In genomic region chr10:25578061-25578460, GRCh38 we compare ENCODE assay signal across 28 cellular contexts.
"Had no signal": no experiment of that assay in that cellular context is flagged by ENCODE, and none has a peak within 500 bp of the region (broad histone marks: within the 10 kb centered on the region; RNA-seq: fewer than 3 reads in every experiment).

No MANE protein-coding gene starts in this region.

- H3K27ac ChIP-seq: neural progenitor cell, ovary, parathyroid adenoma, psoas muscle, right lobe of liver, sigmoid colon, stomach, thoracic aorta, thyroid gland, tibial nerve, upper lobe of right lung, uterus had no signal

- H3K4me3 Mint-ChIP-seq: natural killer cell; nephron; neural progenitor cell; stimulated activated effector memory CD8-positive, alpha-beta T cell treated with anti-CD3 and anti-CD28 coated beads, Interleukin-12 subunit alpha, Interleukin-12 subunit beta, amount 100 ng/mL, for 72 hours; stimulated activated naive B cell treated with anti-CD40 and anti-IgM and Interleukin-4, amounts not matched to agents 10 μg/mL and 1 μg/mL and 100 μg/mL, for 72 hours; stimulated activated naive CD8-positive, alpha-beta T cell treated with anti-CD3 and anti-CD28 coated beads, Interleukin-15, Interleukin-2, amounts not matched to agents 100 ng/mL and 50 ng/mL, for 24 hours; type B pancreatic cell had no signal

- H3K4me3 ChIP-seq: neural progenitor cell, ovary, psoas muscle, right lobe of liver, sigmoid colon, stomach, thoracic aorta, thyroid gland, tibial nerve, upper lobe of right lung, uterus had no signal

- H3K27ac Mint-ChIP-seq: natural killer cell; nephron; neural progenitor cell; progenitor cell of endocrine pancreas; stimulated activated effector memory CD8-positive, alpha-beta T cell treated with anti-CD3 and anti-CD28 coated beads, Interleukin-12 subunit alpha, Interleukin-12 subunit beta, amount 100 ng/mL, for 72 hours; stimulated activated naive B cell treated with anti-CD40 and anti-IgM and Interleukin-4, amounts not matched to agents 10 μg/mL and 1 μg/mL and 100 μg/mL, for 72 hours; stimulated activated naive CD8-positive, alpha-beta T cell treated with anti-CD3 and anti-CD28 coated beads, Interleukin-15, Interleukin-2, amounts not matched to agents 100 ng/mL and 50 ng/mL, for 24 hours; type B pancreatic cell had no signal

- DNase-seq: natural killer cell; occipital lobe; ovary; posterior cingulate gyrus; psoas muscle; right cardiac atrium; right lobe of liver; sigmoid colon; small intestine; stimulated activated CD4-positive, alpha-beta T cell treated with anti-CD3 and anti-CD28 coated beads, Interleukin-15, amount 100 ng/mL, for 24 hours; stimulated activated CD4-positive, alpha-beta T cell treated with anti-CD3 and anti-CD28 coated beads, Interleukin-2, amount 100 ng/mL, for 24 hours; stimulated activated CD4-positive, alpha-beta T cell treated with anti-CD3 and anti-CD28 coated beads, Interleukin-2, amount 100 ng/mL, for 48 hours; stimulated activated CD4-positive, alpha-beta T cell treated with anti-CD3 and anti-CD28 coated beads, Interleukin-4, amount 100 ng/mL, for 24 hours; stimulated activated naive B cell treated with anti-CD40 and anti-IgM and Interleukin-4, amounts not matched to agents 10 μg/mL and 1 μg/mL and 100 μg/mL, for 72 hours; stimulated activated naive CD4-positive, alpha-beta T cell treated with Interleukin-2 at 50 U/mL for 16 hours; stomach; thyroid gland; upper lobe of right lung; uterus had no signal

- H3K9ac ChIP-seq: neural progenitor cell, parathyroid adenoma had no signal

- H3K27me3 ChIP-seq: neural progenitor cell, ovary, right lobe of liver, sigmoid colon, stomach, thyroid gland, tibial nerve, upper lobe of right lung, uterus had no signal

- ATAC-seq: natural killer cell; psoas muscle; right cardiac atrium; right lobe of liver; stimulated activated effector memory CD8-positive, alpha-beta T cell treated with anti-CD3 and anti-CD28 coated beads, Interleukin-12 subunit alpha, Interleukin-12 subunit beta, amount 100 ng/mL, for 72 hours; stimulated activated naive B cell treated with anti-CD40 and anti-IgM and Interleukin-4, amounts not matched to agents 10 μg/mL and 1 μg/mL and 100 μg/mL, for 72 hours; upper lobe of right lung had no signal

- H3K79me2 ChIP-seq: parathyroid adenoma had no signal

- H3K36me3 Mint-ChIP-seq: natural killer cell; neural progenitor cell; stimulated activated effector memory CD8-positive, alpha-beta T cell treated with anti-CD3 and anti-CD28 coated beads, Interleukin-12 subunit alpha, Interleukin-12 subunit beta, amount 100 ng/mL, for 72 hours; stimulated activated naive B cell treated with anti-CD40 and anti-IgM and Interleukin-4, amounts not matched to agents 10 μg/mL and 1 μg/mL and 100 μg/mL, for 72 hours; type B pancreatic cell had no signal

- H2AFZ ChIP-seq: neural progenitor cell, parathyroid adenoma had no signal

- H3K9me3 Mint-ChIP-seq: nephron; neural progenitor cell; stimulated activated naive B cell treated with anti-CD40 and anti-IgM and Interleukin-4, amounts not matched to agents 10 μg/mL and 1 μg/mL and 100 μg/mL, for 72 hours; stimulated activated naive CD8-positive, alpha-beta T cell treated with anti-CD3 and anti-CD28 coated beads, Interleukin-15, Interleukin-2, amounts not matched to agents 100 ng/mL and 50 ng/mL, for 24 hours; type B pancreatic cell had no signal

- H3K27me3 Mint-ChIP-seq: progenitor cell of endocrine pancreas; stimulated activated naive B cell treated with anti-CD40 and anti-IgM and Interleukin-4, amounts not matched to agents 10 μg/mL and 1 μg/mL and 100 μg/mL, for 72 hours; stimulated activated naive CD8-positive, alpha-beta T cell treated with anti-CD3 and anti-CD28 coated beads, Interleukin-15, Interleukin-2, amounts not matched to agents 100 ng/mL and 50 ng/mL, for 24 hours; type B pancreatic cell had no signal

- H3K4me1 ChIP-seq: neural progenitor cell, psoas muscle, right lobe of liver, sigmoid colon, stomach, thyroid gland, tibial nerve, upper lobe of right lung, uterus had no signal

- H3K9me3 ChIP-seq: ovary, psoas muscle, right lobe of liver, sigmoid colon, thoracic aorta, thyroid gland, tibial nerve, upper lobe of right lung, uterus had no signal

- FAIRE-seq: small intestine had no signal

- H3K4me2 ChIP-seq: neural progenitor cell had no signal

- H3K36me3 ChIP-seq: neural progenitor cell, ovary, right lobe of liver, sigmoid colon, stomach, thoracic aorta, thyroid gland, tibial nerve, upper lobe of right lung, uterus had no signal

- H3K4me1 Mint-ChIP-seq: natural killer cell; neural progenitor cell; stimulated activated effector memory CD8-positive, alpha-beta T cell treated with anti-CD3 and anti-CD28 coated beads, Interleukin-12 subunit alpha, Interleukin-12 subunit beta, amount 100 ng/mL, for 72 hours; stimulated activated naive B cell treated with anti-CD40 and anti-IgM and Interleukin-4, amounts not matched to agents 10 μg/mL and 1 μg/mL and 100 μg/mL, for 72 hours had no signal
